Comparison of ENCODE assay signal across 27 cellular contexts in the genomic region with DNA sequence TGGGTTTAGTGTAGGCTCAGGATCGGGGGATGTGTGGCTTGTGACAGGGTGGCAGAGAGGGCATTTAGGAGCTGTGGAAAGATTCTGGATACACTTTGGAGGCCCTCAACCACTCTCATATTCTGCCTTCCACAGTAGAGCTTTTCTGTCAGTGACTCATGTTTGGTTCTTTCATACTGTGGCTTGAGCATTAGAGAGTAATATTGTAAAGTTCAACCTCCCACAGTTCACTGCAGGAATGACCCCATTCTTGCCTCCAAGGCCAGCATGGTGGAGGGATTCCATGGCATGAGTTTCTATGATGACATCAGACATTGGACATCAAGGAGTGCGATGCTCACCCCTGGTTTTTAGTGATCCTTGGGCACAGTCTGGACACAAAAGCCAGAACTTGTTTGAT. TPM values are rescaled to one million over a fixed set of nuclear protein-coding genes. Genes with fewer than 3 reads are reported as not detected.
DNase-seq lines count a peak whose midpoint lies in the region; TF ChIP-seq lines count a peak whose summit lies in the region.
"Had no signal": no experiment of that assay in that cellular context is flagged by ENCODE, and none has a peak within 500 bp of the region (broad histone marks: within the 10 kb centered on the region; RNA-seq: fewer than 3 reads in every experiment).

No MANE protein-coding gene starts in this region.

- H3K9ac ChIP-seq in neural cell (ENCODE audit: low read length): no peak overlapping the region
- H3K9ac ChIP-seq: BLaER1 had no signal

- H3F3A ChIP-seq in neural cell (ENCODE audit: insufficient read depth, low read length, poor library complexity, severe bottlenecking): peaks cover 3% of the 10 kb centered on the region

- H3K27ac ChIP-seq in neural cell (ENCODE audit: low read length): peak overlapping the region; percentile 63
- H3K27ac ChIP-seq: BLaER1, cardiac muscle cell, upper lobe of left lung had no signal

- no TSS peak for BruUV-seq in Caco-2 (replicated peaks; lab: Mats Ljungman, UMichigan)

- H3K4me3 ChIP-seq in Caco-2 (ENCODE audit: low read depth, low read length): no peak overlapping the region
- no peak overlapping the region for H3K4me3 ChIP-seq in neural cell (ENCODE audit: low read length)
- H3K4me3 ChIP-seq: adrenal gland, BLaER1, cardiac muscle cell, gastrocnemius medialis, spleen, upper lobe of left lung had no signal

- peaks cover 38% of the 10 kb centered on the region for H3K4me1 ChIP-seq in Caco-2
- H3K4me1 ChIP-seq: upper lobe of left lung had no signal

- H3K4me3 Mint-ChIP-seq in Caco-2 (ENCODE audit: unreplicated experiment): no peak overlapping the region
- H3K4me3 Mint-ChIP-seq in brain: no peak overlapping the region
- H3K4me3 Mint-ChIP-seq: activated CD8-positive, alpha-beta T cell treated with anti-CD3 and anti-CD28 coated beads for 36 hours; endodermal cell; naive thymus-derived CD8-positive, alpha-beta T cell had no signal

- H3K27me3 ChIP-seq in Caco-2 (replicated peaks; ENCODE audit: control insufficient read depth, insufficient read depth, low read length): no peaks in the 10 kb centered on the region
- H3K27me3 ChIP-seq in neural cell (ENCODE audit: insufficient read depth, low read depth, low read length): no peaks in the 10 kb centered on the region
- H3K27me3 ChIP-seq: adrenal gland, BLaER1, cardiac muscle cell, gastrocnemius medialis, spleen, upper lobe of left lung had no signal

- H3K4me2 ChIP-seq in neural cell (ENCODE audit: low read length): no peak overlapping the region

- intact Hi-C loops in Caco-2 (cut with micrococcal nuclease; ENCODE audit: unreplicated experiment): loop anchor here (10.0 kb wide), 3 partner anchors 56 to 224 kb away; no protein-coding TSS in a partner anchor

- no peak for TF ChIP-seq EP300 in neural cell (conservative IDR thresholded peaks at IDR 0.05; ENCODE audit: poor library complexity, severe bottlenecking)

- TF ChIP-seq CTCF in Caco-2 (IDR thresholded peaks at IDR 0.05; ENCODE audit: insufficient read depth in 1 of 2, low read depth in 1 of 2, low read length in 1 of 2, severe bottlenecking in 1 of 2, unreplicated experiment in 1 of 2): no peak
- no peak for TF ChIP-seq CTCF in brain (conservative IDR thresholded peaks at IDR 0.05)
- TF ChIP-seq CTCF in neural cell (IDR thresholded peaks at IDR 0.05; ENCODE audit: poor library complexity, severe bottlenecking): no peak

- H3K27ac Mint-ChIP-seq in Caco-2 (ENCODE audit: unreplicated experiment): peak overlapping the region; percentile 34
- H3K27ac Mint-ChIP-seq in brain: peak overlapping the region in 3 of 5 experiments; percentile 22 to 76 (median 26)
- H3K27ac Mint-ChIP-seq: activated CD8-positive, alpha-beta T cell treated with anti-CD3 and anti-CD28 coated beads for 36 hours; endodermal cell had no signal

- H3K9me2 ChIP-seq in neural cell (ENCODE audit: insufficient read depth, low read length): no peaks in the 10 kb centered on the region

- H3K36me3 Mint-ChIP-seq in Caco-2 (ENCODE audit: insufficient read depth, unreplicated experiment) (peaks cover 12% of the 10 kb centered on the region), brain (peaks cover 40% of the 10 kb centered on the region)

- CTCF ChIA-PET in Caco-2 (lab: Charles Lee): interaction anchor here (0.6 kb wide), 1 partner anchor 53 kb away, joined by 3 read pairs; no protein-coding TSS in a partner anchor

- TF ChIP-seq RAD21 in neural cell (conservative IDR thresholded peaks at IDR 0.05): no peak

- POLR2A ChIA-PET in Caco-2 (lab: Charles Lee): no interaction called here

- H3K36me3 ChIP-seq in Caco-2 (ENCODE audit: control insufficient read depth, insufficient read depth, low read length): no peaks in the 10 kb centered on the region
- no peaks in the 10 kb centered on the region for H3K36me3 ChIP-seq in neural cell (ENCODE audit: insufficient read depth, low read length)
- H3K36me3 ChIP-seq: adrenal gland, BLaER1, cardiac muscle cell, gastrocnemius medialis had no signal

- H3K9me3 ChIP-seq in Caco-2 (no peaks in the 10 kb centered on the region), neural cell (ENCODE audit: low read length) (no peaks in the 10 kb centered on the region)
- H3K9me3 ChIP-seq: adrenal gland, BLaER1, gastrocnemius medialis, spleen, upper lobe of left lung had no signal

- no peak for DNase-seq in Caco-2
- DNase-seq in LHCN-M2 (ENCODE audit: low read depth): peak; percentile 5
- DNase-seq in NCI-H774 (lab: John Stamatoyannopoulos, UW): no peak
- DNase-seq in inferior parietal cortex (ENCODE audit: extremely low spot score): no peak
- DNase-seq in NCI-H1436 (lab: John Stamatoyannopoulos, UW): no peak
- DNase-seq in NCI-H82 (lab: John Stamatoyannopoulos, UW): no peak
- DNase-seq: activated CD8-positive, alpha-beta T cell treated with anti-CD3 and anti-CD28 coated beads for 36 hours; activated effector memory CD4-positive, alpha-beta T cell treated with Interleukin-2 at 50 U/mL for 16 hours; DMS79; endodermal cell; gastrocnemius medialis; GOT3; naive thymus-derived CD8-positive, alpha-beta T cell; NCI-H1048; NCI-H1694 treated with DMSO at 0.1 percent for 48 hours; NCI-H2171; NCI-H510A; spleen; substantia nigra; T-helper 2 cell; upper lobe of left lung had no signal

- H2AFZ ChIP-seq in neural cell (ENCODE audit: low read depth, low read length): no peak overlapping the region

- H3K4me1 Mint-ChIP-seq in Caco-2 (ENCODE audit: low read depth, unreplicated experiment) (peaks cover 35% of the 10 kb centered on the region), brain (peaks cover 51% of the 10 kb centered on the region)

- H4K20me1 ChIP-seq in neural cell (ENCODE audit: insufficient read depth): no peaks in the 10 kb centered on the region
- H4K20me1 ChIP-seq: BLaER1 had no signal

- peaks cover 14% of the 10 kb centered on the region for H3K9me3 Mint-ChIP-seq in Caco-2 (ENCODE audit: unreplicated experiment)
- H3K9me3 Mint-ChIP-seq in brain: no peaks in the 10 kb centered on the region
- H3K9me3 Mint-ChIP-seq: activated CD8-positive, alpha-beta T cell treated with anti-CD3 and anti-CD28 coated beads for 36 hours; endodermal cell; IgD-negative memory B cell; naive thymus-derived CD8-positive, alpha-beta T cell had no signal

- H3K27me3 Mint-ChIP-seq in Caco-2 (ENCODE audit: insufficient read depth, unreplicated experiment): no peaks in the 10 kb centered on the region
- no peaks in the 10 kb centered on the region for H3K27me3 Mint-ChIP-seq in brain
- H3K27me3 Mint-ChIP-seq: activated CD8-positive, alpha-beta T cell treated with anti-CD3 and anti-CD28 coated beads for 36 hours; IgD-negative memory B cell; naive thymus-derived CD8-positive, alpha-beta T cell had no signal

- H3K79me2 ChIP-seq in neural cell (replicated peaks; ENCODE audit: insufficient read depth, low read length): peaks cover 6% of the 10 kb centered on the region

TF ChIP-seq in neural cell, 6 proteins besides CTCF, POLR2A, EP300 and RAD21:
- TF ChIP-seq MXI1 (conservative IDR thresholded peaks at IDR 0.05; ENCODE audit: poor library complexity, severe bottlenecking) (no peak), POLR2AphosphoS5 (IDR thresholded peaks at IDR 0.05) (no peak), TAF1 (IDR thresholded peaks at IDR 0.05; ENCODE audit: low read depth) (no peak), EZH2 (IDR thresholded peaks at IDR 0.05; ENCODE audit: borderline replicate concordance, insufficient read depth, low read length, poor library complexity, severe bottlenecking) (no peak), SMC3 (conservative IDR thresholded peaks at IDR 0.05; ENCODE audit: poor library complexity) (no peak)
- TF ChIP-seq, protein P1, sequence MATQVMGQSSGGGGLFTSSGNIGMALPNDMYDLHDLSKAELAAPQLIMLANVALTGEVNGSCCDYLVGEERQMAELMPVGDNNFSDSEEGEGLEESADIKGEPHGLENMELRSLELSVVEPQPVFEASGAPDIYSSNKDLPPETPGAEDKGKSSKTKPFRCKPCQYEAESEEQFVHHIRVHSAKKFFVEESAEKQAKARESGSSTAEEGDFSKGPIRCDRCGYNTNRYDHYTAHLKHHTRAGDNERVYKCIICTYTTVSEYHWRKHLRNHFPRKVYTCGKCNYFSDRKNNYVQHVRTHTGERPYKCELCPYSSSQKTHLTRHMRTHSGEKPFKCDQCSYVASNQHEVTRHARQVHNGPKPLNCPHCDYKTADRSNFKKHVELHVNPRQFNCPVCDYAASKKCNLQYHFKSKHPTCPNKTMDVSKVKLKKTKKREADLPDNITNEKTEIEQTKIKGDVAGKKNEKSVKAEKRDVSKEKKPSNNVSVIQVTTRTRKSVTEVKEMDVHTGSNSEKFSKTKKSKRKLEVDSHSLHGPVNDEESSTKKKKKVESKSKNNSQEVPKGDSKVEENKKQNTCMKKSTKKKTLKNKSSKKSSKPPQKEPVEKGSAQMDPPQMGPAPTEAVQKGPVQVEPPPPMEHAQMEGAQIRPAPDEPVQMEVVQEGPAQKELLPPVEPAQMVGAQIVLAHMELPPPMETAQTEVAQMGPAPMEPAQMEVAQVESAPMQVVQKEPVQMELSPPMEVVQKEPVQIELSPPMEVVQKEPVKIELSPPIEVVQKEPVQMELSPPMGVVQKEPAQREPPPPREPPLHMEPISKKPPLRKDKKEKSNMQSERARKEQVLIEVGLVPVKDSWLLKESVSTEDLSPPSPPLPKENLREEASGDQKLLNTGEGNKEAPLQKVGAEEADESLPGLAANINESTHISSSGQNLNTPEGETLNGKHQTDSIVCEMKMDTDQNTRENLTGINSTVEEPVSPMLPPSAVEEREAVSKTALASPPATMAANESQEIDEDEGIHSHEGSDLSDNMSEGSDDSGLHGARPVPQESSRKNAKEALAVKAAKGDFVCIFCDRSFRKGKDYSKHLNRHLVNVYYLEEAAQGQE (IDR thresholded peaks at IDR 0.05; ENCODE audit: borderline replicate concordance): no peak
TF ChIP-seq in neural cell: peak in this region for 0.

RNA-seq across cellular contexts. Expression of a gene that starts 50.9 kb away (rescaled TPM):
- 90.0 and 109 TPM in 2 replicates for total RNA-seq in Caco-2 (2022)
- total RNA-seq in LHCN-M2 (2014; rRNA removed): 71.4 and 78.7 TPM in 2 replicates
- polyA plus RNA-seq in LHCN-M2 (2012): 72.4 TPM
- 89.3 TPM for polyA plus RNA-seq in brain (ENCODE audit: insufficient read depth, low read depth, low replicate concordance)
- 337 and 352 TPM in 2 replicates for polyA plus RNA-seq in neural cell
- 135 and 158 TPM in 2 replicates for polyA minus RNA-seq in neural cell
